1 cellular context compared by ENCODE assay signal in the genomic region with DNA sequence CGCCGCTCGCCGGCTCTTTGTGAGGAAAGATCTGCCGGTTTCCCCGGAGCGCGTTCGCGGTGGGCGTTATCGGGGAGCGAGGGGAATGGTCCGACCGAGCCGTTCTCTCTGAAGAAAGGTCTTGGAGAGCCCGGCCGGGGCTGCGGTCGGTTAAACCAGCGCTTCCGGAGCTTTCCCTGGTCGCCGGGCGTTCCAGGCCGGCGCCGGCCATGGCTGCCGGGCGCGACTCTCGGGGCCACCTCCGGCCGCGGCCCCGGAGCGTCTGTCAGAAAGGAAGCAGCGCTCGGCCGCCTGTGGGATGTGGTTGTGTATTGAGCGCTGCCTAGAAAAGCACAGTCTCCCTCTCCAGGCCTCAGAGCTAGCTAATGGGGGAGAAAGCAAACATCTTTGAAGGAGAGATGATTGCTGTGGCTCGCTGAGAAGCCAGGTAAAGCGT.
TF ChIP-seq lines count a peak whose summit lies in the region.

No MANE protein-coding gene starts in this region.

TF ChIP-seq in HCT116, 20 proteins besides CTCF, POLR2A, EP300 and RAD21 (continued from another document):
- TF ChIP-seq, protein P1, sequence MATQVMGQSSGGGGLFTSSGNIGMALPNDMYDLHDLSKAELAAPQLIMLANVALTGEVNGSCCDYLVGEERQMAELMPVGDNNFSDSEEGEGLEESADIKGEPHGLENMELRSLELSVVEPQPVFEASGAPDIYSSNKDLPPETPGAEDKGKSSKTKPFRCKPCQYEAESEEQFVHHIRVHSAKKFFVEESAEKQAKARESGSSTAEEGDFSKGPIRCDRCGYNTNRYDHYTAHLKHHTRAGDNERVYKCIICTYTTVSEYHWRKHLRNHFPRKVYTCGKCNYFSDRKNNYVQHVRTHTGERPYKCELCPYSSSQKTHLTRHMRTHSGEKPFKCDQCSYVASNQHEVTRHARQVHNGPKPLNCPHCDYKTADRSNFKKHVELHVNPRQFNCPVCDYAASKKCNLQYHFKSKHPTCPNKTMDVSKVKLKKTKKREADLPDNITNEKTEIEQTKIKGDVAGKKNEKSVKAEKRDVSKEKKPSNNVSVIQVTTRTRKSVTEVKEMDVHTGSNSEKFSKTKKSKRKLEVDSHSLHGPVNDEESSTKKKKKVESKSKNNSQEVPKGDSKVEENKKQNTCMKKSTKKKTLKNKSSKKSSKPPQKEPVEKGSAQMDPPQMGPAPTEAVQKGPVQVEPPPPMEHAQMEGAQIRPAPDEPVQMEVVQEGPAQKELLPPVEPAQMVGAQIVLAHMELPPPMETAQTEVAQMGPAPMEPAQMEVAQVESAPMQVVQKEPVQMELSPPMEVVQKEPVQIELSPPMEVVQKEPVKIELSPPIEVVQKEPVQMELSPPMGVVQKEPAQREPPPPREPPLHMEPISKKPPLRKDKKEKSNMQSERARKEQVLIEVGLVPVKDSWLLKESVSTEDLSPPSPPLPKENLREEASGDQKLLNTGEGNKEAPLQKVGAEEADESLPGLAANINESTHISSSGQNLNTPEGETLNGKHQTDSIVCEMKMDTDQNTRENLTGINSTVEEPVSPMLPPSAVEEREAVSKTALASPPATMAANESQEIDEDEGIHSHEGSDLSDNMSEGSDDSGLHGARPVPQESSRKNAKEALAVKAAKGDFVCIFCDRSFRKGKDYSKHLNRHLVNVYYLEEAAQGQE (IDR thresholded peaks at IDR 0.05; ENCODE audit: low read depth): no peak
- no peak for TF ChIP-seq TCF7L2 (IDR thresholded peaks at IDR 0.05; ENCODE audit: borderline replicate concordance, extremely low read depth, insufficient read depth, insufficient read length)
- TF ChIP-seq, protein P2, sequence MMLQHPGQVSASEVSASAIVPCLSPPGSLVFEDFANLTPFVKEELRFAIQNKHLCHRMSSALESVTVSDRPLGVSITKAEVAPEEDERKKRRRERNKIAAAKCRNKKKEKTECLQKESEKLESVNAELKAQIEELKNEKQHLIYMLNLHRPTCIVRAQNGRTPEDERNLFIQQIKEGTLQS (IDR thresholded peaks at IDR 0.05): no peak
